In genomic region chr11:125881291-125881690, GRCh38 we compare ENCODE assay signal across 38 cellular contexts. TPM values are rescaled to one million over a fixed set of nuclear protein-coding genes. Genes with fewer than 3 reads are reported as not detected.
"Had no signal": no experiment of that assay in that cellular context is flagged by ENCODE, and none has a peak within 500 bp of the region (broad histone marks: within the 10 kb centered on the region; RNA-seq: fewer than 3 reads in every experiment).

No MANE protein-coding gene starts in this region.

- FAIRE-seq: astrocyte, TTC549 had no signal

- H3K36me3 ChIP-seq: adrenal gland, brain microvascular endothelial cell, breast epithelium, cardiac muscle cell had no signal

- H3K27me3 ChIP-seq: adrenal gland, body of pancreas, brain microvascular endothelial cell, breast epithelium, cardiac muscle cell had no signal

- DNase-seq: activated B cell treated with CpG ODN at 0.5 μM for 24 hours; activated CD4-positive, alpha-beta memory T cell treated with anti-CD3 and anti-CD28 coated beads for 36 hours; activated CD4-positive, alpha-beta T cell treated with anti-CD3 and anti-CD28 coated beads for 4 hours; activated CD4-positive, alpha-beta T cell treated with anti-CD3 and anti-CD28 coated beads, Interleukin-2, amount 10 ng/mL, durations not matched to agents 24 days and 14 days; activated CD4-positive, alpha-beta T cell treated with anti-CD3 and anti-CD28 coated beads, Interleukin-2, amount 50 U/mL, for 1 hour; activated CD4-positive, alpha-beta T cell treated with anti-CD3 and anti-CD28 coated beads, Interleukin-2, amount 50 U/mL, for 4 hours; activated CD4-positive, CD25-positive, alpha-beta regulatory T cell treated with anti-CD3 and anti-CD28 coated beads, Interleukin-2, amount 50 U/mL, for 72 hours; activated CD8-positive, alpha-beta memory T cell treated with anti-CD3 and anti-CD28 coated beads, Interleukin-2, amount 50 U/mL, for 4 hours; activated CD8-positive, alpha-beta T cell treated with anti-CD3 and anti-CD28 coated beads for 36 hours; activated effector memory CD4-positive, alpha-beta T cell treated with anti-CD3 and anti-CD28 coated beads, Interleukin-2, amount 50 U/mL, for 16 hours; activated gamma-delta T cell treated with Interleukin-2 at 50 U/mL for 16 hours; activated naive CD4-positive, alpha-beta T cell; activated naive CD4-positive, alpha-beta T cell treated with anti-CD3 and anti-CD28 coated beads for 36 hours; activated naive CD4-positive, alpha-beta T cell treated with anti-CD3 and anti-CD28 coated beads, Interleukin-2, amount 50 U/mL, for 16 hours; activated naive CD8-positive, alpha-beta T cell treated with anti-CD3 and anti-CD28 coated beads for 36 hours; activated T-cell treated with anti-CD3 and anti-CD28 coated beads for 4 hours; activated T-cell treated with anti-CD3 and anti-CD28 coated beads, Interleukin-2, amount 50 U/mL, for 1 hour; activated T-cell treated with anti-CD3 and anti-CD28 coated beads, Interleukin-2, amount 50 U/mL, for 4 hours; activated T-cell treated with anti-CD3 and anti-CD28 coated beads, Interleukin-2, amount 50 U/mL, for 72 hours; adrenal gland; amniotic stem cell; aorta; body of pancreas; brain microvascular endothelial cell; caudate nucleus; cerebellar nuclear complex; T-helper 2 cell; T-helper 9 cell had no signal

- H3K27ac ChIP-seq: adrenal gland, body of pancreas, brain microvascular endothelial cell, breast epithelium, cardiac muscle cell, VCaP had no signal

- H3K4me1 ChIP-seq: adrenal gland, body of pancreas, breast epithelium had no signal

- H3K4me3 ChIP-seq: adrenal gland, body of pancreas, breast epithelium, cardiac muscle cell had no signal

- ATAC-seq: activated CD8-positive, alpha-beta T cell treated with anti-CD3 and anti-CD28 coated beads for 36 hours; activated naive CD4-positive, alpha-beta T cell treated with anti-CD3 and anti-CD28 coated beads, Interleukin-2, amount 50 U/mL, for 72 hours; activated T-cell treated with anti-CD3 and anti-CD28 coated beads, Interleukin-2, amount 50 U/mL, for 4 hours; activated T-cell treated with anti-CD3 and anti-CD28 coated beads, Interleukin-2, amount 50 U/mL, for 72 hours; activated T-helper 17 cell treated with anti-CD3 and anti-CD28 coated beads, Interleukin-2, amount 50 U/mL, for 72 hours; body of pancreas had no signal

RNA-seq across cellular contexts. Expression of gene DDX25, which starts 23.0 kb away (rescaled TPM):
- total RNA-seq: activated B cell treated with CpG ODN at 0.5 μM for 24 hours; activated CD4-positive, alpha-beta memory T cell treated with anti-CD3 and anti-CD28 coated beads for 36 hours; activated CD4-positive, alpha-beta T cell treated with anti-CD3 and anti-CD28 coated beads, Interleukin-2, amount 10 ng/mL, durations not matched to agents 24 days and 14 days; activated naive CD4-positive, alpha-beta T cell treated with anti-CD3 and anti-CD28 coated beads for 36 hours; activated T-cell treated with anti-CD3 and anti-CD28 coated beads, Interleukin-2, amount 50 U/mL, for 4 hours; activated T-helper 1 cell treated with anti-CD3 and anti-CD28 coated beads, Interleukin-12 subunit alpha, Interleukin-12 subunit beta, Interleukin-2, Interleukin-4 antibody, amounts not matched to agents 30 ng/mL and 10 ng/mL and 1 ng/mL, durations not matched to agents 14 hours and 24 hours and 36 hours; chondrocyte had no signal
- polyA plus RNA-seq: aorta had no signal

RNA-seq across cellular contexts. Expression of gene PATE4, which starts 48.2 kb away (rescaled TPM):
- total RNA-seq: activated B cell treated with CpG ODN at 0.5 μM for 24 hours; activated CD4-positive, alpha-beta memory T cell treated with anti-CD3 and anti-CD28 coated beads for 36 hours; activated CD4-positive, alpha-beta T cell treated with anti-CD3 and anti-CD28 coated beads, Interleukin-2, amount 10 ng/mL, durations not matched to agents 24 days and 14 days; activated CD8-positive, alpha-beta memory T cell treated with anti-CD3 and anti-CD28 coated beads for 36 hours; activated CD8-positive, alpha-beta T cell treated with anti-CD3 and anti-CD28 coated beads for 36 hours; activated naive CD4-positive, alpha-beta T cell treated with anti-CD3 and anti-CD28 coated beads for 36 hours; activated naive CD4-positive, alpha-beta T cell treated with anti-CD3 and anti-CD28 coated beads, Interleukin-2, amount 50 U/mL, for 72 hours; activated naive CD8-positive, alpha-beta T cell treated with anti-CD3 and anti-CD28 coated beads for 36 hours; activated T-cell treated with anti-CD3 and anti-CD28 coated beads, Interleukin-2, amount 50 U/mL, for 4 hours; activated T-cell treated with anti-CD3 and anti-CD28 coated beads, Interleukin-2, amount 50 U/mL, for 72 hours; activated T-helper 1 cell treated with anti-CD3 and anti-CD28 coated beads, Interleukin-12 subunit alpha, Interleukin-12 subunit beta, Interleukin-2, Interleukin-4 antibody, amounts not matched to agents 30 ng/mL and 10 ng/mL and 1 ng/mL, durations not matched to agents 14 hours and 24 hours and 36 hours; activated T-helper 17 cell treated with anti-CD3 and anti-CD28 coated beads, Interleukin-2, amount 50 U/mL, for 72 hours; adrenal gland; aorta; astrocyte; body of pancreas; breast epithelium; cardiac muscle cell; chondrocyte had no signal
- polyA plus RNA-seq: adrenal gland, cardiac muscle cell had no signal
